Comparison of ENCODE assay signal across 14 cellular contexts in genomic region chr2:230685165-230685560, GRCh38. TPM values are rescaled to one million over a fixed set of nuclear protein-coding genes. Genes with fewer than 3 reads are reported as not detected.
A peak's percentile ranks its signal among the peaks of the same experiment; 100 is the strongest.
DNase-seq lines count a peak whose midpoint lies in the region; ATAC-seq and TF ChIP-seq lines count a peak whose summit lies in the region.
"Had no signal": no experiment of that assay in that cellular context is flagged by ENCODE, and none has a peak within 500 bp of the region (broad histone marks: within the 10 kb centered on the region; RNA-seq: fewer than 3 reads in every experiment).

No MANE protein-coding gene starts in this region.

- H3K4me1 ChIP-seq in IMR-90 (ENCODE audit: control insufficient read depth, insufficient read depth, low read length): peaks cover 9% of the 10 kb centered on the region

- H2BK5ac ChIP-seq in IMR-90 (ENCODE audit: low read depth, low read length, poor library complexity, severe bottlenecking): no peak overlapping the region

- no peak for TF ChIP-seq POLR2A in IMR-90 (IDR thresholded peaks at IDR 0.05; ENCODE audit: low read depth, low read length)

- H3K4me2 ChIP-seq in IMR-90 (ENCODE audit: low read depth, low read length): no peak overlapping the region

- H3K4me1 Mint-ChIP-seq in glutamatergic neuron (ENCODE audit: low read depth, unreplicated experiment): peaks cover 20% of the 10 kb centered on the region

- peak overlapping the region; percentile 12 for H2AK9ac ChIP-seq in IMR-90 (replicated peaks; ENCODE audit: low read depth, low read length, poor library complexity)

- ATAC-seq in IMR-90 (ENCODE audit: low read depth) (no peak), HG03439 (IDR thresholded peaks at IDR 0.05; ENCODE audit: unreplicated experiment) (no peak), HG02852 (IDR thresholded peaks at IDR 0.05; ENCODE audit: unreplicated experiment) (no peak)
- no peak for ATAC-seq in activated CD4-positive, CD25-positive, alpha-beta regulatory T cell treated with anti-CD3 and anti-CD28 coated beads, Interleukin-2, amount 50 U/mL, for 24 hours
- ATAC-seq: CD8-positive, alpha-beta T cell; T-cell had no signal

- POLR2A ChIA-PET in IMR-90 (lab: Charles Lee; ENCODE audit: unreplicated experiment): interaction anchor here (0.5 to 0.6 kb wide), 3 partner anchors 18 to 932 kb away, joined by 3 to 4 read pairs (median 3); no protein-coding TSS in a partner anchor

- H3K36me3 ChIP-seq in IMR-90 (ENCODE audit: control insufficient read depth, insufficient read depth, low read length): no peaks in the 10 kb centered on the region
- H3K36me3 ChIP-seq: transverse colon had no signal

- peak overlapping the region; percentile 63 for H3K23ac ChIP-seq in IMR-90 (ENCODE audit: low read depth, low read length)

- peak overlapping the region; percentile 56 to 62; a peak in 2 of 4 replicates for H4K8ac ChIP-seq in IMR-90 (ENCODE audit: low read depth in 2 of 2, low read length in 2 of 2)

- H3K4me3 ChIP-seq in IMR-90 (ENCODE audit: insufficient read depth, low read depth, low read length): no peak overlapping the region
- H3K4me3 ChIP-seq: transverse colon had no signal

- intact Hi-C loops in IMR-90 (cut with micrococcal nuclease): no loop called here

- peak overlapping the region; percentile 74 for H3K4me3 Mint-ChIP-seq in glutamatergic neuron (ENCODE audit: unreplicated experiment)
- H3K4me3 Mint-ChIP-seq: activated naive CD8-positive, alpha-beta T cell; CD8-positive, alpha-beta T cell; T-cell had no signal

- peak overlapping the region; percentile 5; the same call in 1 of the 2 replicates for H2AK5ac ChIP-seq in IMR-90 (ENCODE audit: low read depth, low read length)

- no peak overlapping the region for H3K18ac ChIP-seq in IMR-90 (ENCODE audit: low read depth, low read length)

- H3K9me3 Mint-ChIP-seq in glutamatergic neuron (ENCODE audit: unreplicated experiment): peaks cover 9% of the 10 kb centered on the region
- H3K9me3 Mint-ChIP-seq: CD8-positive, alpha-beta T cell; T-cell had no signal

- no peaks in the 10 kb centered on the region for H3K27me3 ChIP-seq in IMR-90 (ENCODE audit: control insufficient read depth, insufficient read depth, low read length)
- H3K27me3 ChIP-seq: transverse colon had no signal

- dilution Hi-C loops in IMR-90 (cut with HindIII; ENCODE audit: low sequenced_read_pairs, unreplicated experiment): no loop called here

- H3K9me1 ChIP-seq in IMR-90 (ENCODE audit: insufficient read depth, low read length): peaks cover 15% of the 10 kb centered on the region

- 50% methylated on average over 2 of the region's 6 CpGs; no CpG with 5 or more reads in 1 of the 2 experiments for WGBS in IMR-90 (ENCODE audit: extremely low coverage in 2 of 2, insufficient read length in 1 of 2), 2 experiments

- peak overlapping the region; percentile 52 for H2AFZ ChIP-seq in IMR-90 (replicated peaks; ENCODE audit: low read length, poor library complexity)

- peak overlapping the region; percentile 88 for H2BK120ac ChIP-seq in IMR-90 (ENCODE audit: low read depth, low read length)

- H4K20me1 ChIP-seq in IMR-90 (ENCODE audit: insufficient read depth, low read length): no peaks in the 10 kb centered on the region

- peak overlapping the region; percentile 96 for H3K27ac Mint-ChIP-seq in glutamatergic neuron (ENCODE audit: unreplicated experiment)
- H3K27ac Mint-ChIP-seq: activated naive CD8-positive, alpha-beta T cell; CD8-positive, alpha-beta T cell; T-cell had no signal

- no peak for TF ChIP-seq RAD21 in IMR-90 (IDR thresholded peaks at IDR 0.05; ENCODE audit: low read length)

- peak overlapping the region; percentile 79; the same call in 1 of the 2 replicates for H3K14ac ChIP-seq in IMR-90 (replicated peaks; ENCODE audit: low read depth, low read length)

- no peaks in the 10 kb centered on the region for H3K9me3 ChIP-seq in IMR-90 (ENCODE audit: control insufficient read depth, insufficient read depth, low read length)
- H3K9me3 ChIP-seq: transverse colon had no signal

- TF ChIP-seq CTCF in IMR-90 (conservative IDR thresholded peaks at IDR 0.05; ENCODE audit: low read depth, low read length): no peak
- no peak for TF ChIP-seq CTCF in glutamatergic neuron (IDR thresholded peaks at IDR 0.05; ENCODE audit: partially characterized antibody, unreplicated experiment)

- H3K27me3 Mint-ChIP-seq in glutamatergic neuron (ENCODE audit: unreplicated experiment): peaks cover 7% of the 10 kb centered on the region
- H3K27me3 Mint-ChIP-seq: activated naive CD8-positive, alpha-beta T cell; T-cell had no signal

- no peak overlapping the region for H3K27ac ChIP-seq in IMR-90 (ENCODE audit: insufficient read depth, low read length)
- H3K27ac ChIP-seq: transverse colon had no signal

- H2BK15ac ChIP-seq in IMR-90 (ENCODE audit: low read depth, low read length): peak overlapping the region; percentile 51; the same call in 1 of the 3 replicates

- DNase-seq in IMR-90: no peak
- DNase-seq in RPMI8226: peak; percentile 45
- DNase-seq in glutamatergic neuron: no peak
- DNase-seq in retina: peak; percentile 48
- DNase-seq: activated CD8-positive, alpha-beta memory T cell treated with anti-CD3 and anti-CD28 coated beads, Interleukin-2, amount 50 U/mL, for 4 hours; CD8-positive, alpha-beta T cell; NCI-H1105 treated with DMSO at 0.1 percent for 48 hours; stimulated activated CD8-positive, alpha-beta memory T cell treated with anti-CD3 and anti-CD28 coated beads, Interleukin-4, amount 100 ng/mL, for 48 hours; T-cell; transverse colon had no signal

- peak overlapping the region; percentile 65 for H4K91ac ChIP-seq in IMR-90 (ENCODE audit: insufficient read depth, low read depth, low read length)

- CTCF ChIA-PET in IMR-90 (lab: Yijun Ruan, JAX): interaction anchor here (1.4 kb wide), 1 partner anchor 27 kb away, joined by 3 read pairs; the partner anchor contains the start of gene CAB39

- in situ Hi-C loops in IMR-90 (cut with MboI; ENCODE audit: low sequenced_read_pairs): no loop called here

- no peak overlapping the region for H3K56ac ChIP-seq in IMR-90 (ENCODE audit: extremely low read depth, insufficient read depth, low read length)

- H3K9ac ChIP-seq in IMR-90 (ENCODE audit: low read depth, low read length): no peak overlapping the region

- H3K79me1 ChIP-seq in IMR-90 (ENCODE audit: low read depth in 1 of 2, low read length in 2 of 2): 0 out of 4 replicates have a peak, but pooled peaks cover 0 to 3% of the 10 kb centered on the region in 2 experiments

- peak overlapping the region; percentile 78 for H3K4ac ChIP-seq in IMR-90 (ENCODE audit: low read depth, low read length)

- H3K36me3 Mint-ChIP-seq in glutamatergic neuron (ENCODE audit: unreplicated experiment): no peaks in the 10 kb centered on the region
- H3K36me3 Mint-ChIP-seq: activated naive CD8-positive, alpha-beta T cell; CD8-positive, alpha-beta T cell; T-cell had no signal

- peak overlapping the region; percentile 79 for H2BK20ac ChIP-seq in IMR-90 (ENCODE audit: low read depth, low read length)

- no TSS peak for BruUV-seq in IMR-90 (replicated peaks; lab: Mats Ljungman, UMichigan)

- no peak overlapping the region for H4K5ac ChIP-seq in IMR-90 (ENCODE audit: low read depth, low read length)

TF ChIP-seq in IMR-90, 13 proteins besides CTCF, POLR2A, EP300 and RAD21:
- TF ChIP-seq, protein P1, sequence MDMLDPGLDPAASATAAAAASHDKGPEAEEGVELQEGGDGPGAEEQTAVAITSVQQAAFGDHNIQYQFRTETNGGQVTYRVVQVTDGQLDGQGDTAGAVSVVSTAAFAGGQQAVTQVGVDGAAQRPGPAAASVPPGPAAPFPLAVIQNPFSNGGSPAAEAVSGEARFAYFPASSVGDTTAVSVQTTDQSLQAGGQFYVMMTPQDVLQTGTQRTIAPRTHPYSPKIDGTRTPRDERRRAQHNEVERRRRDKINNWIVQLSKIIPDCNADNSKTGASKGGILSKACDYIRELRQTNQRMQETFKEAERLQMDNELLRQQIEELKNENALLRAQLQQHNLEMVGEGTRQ (IDR thresholded peaks at IDR 0.05; ENCODE audit: low read depth, low read length): no peak
- TF ChIP-seq MAFK (IDR thresholded peaks at IDR 0.05; ENCODE audit: low read depth, low read length): 0 out of 2 replicates have a peak, but pooled peaks have one; percentile 14

RNA-seq across cellular contexts. Expression of gene CAB39, which starts 27.5 kb away (rescaled TPM):
- total RNA-seq in IMR-90 (2012; rRNA removed): 71.7 and 95.3 TPM in 2 replicates
- polyA plus RNA-seq in IMR-90 (2012; rRNA removed): 31.3 and 38.2 TPM in 2 replicates
- polyA plus RNA-seq in IMR-90 (2012; cell fraction: cytosol; rRNA removed): 5.8 and 13.0 TPM in 2 replicates
- polyA plus RNA-seq in IMR-90 (2012; cell fraction: nucleus; rRNA removed; ENCODE audit: low replicate concordance): 6.4 and 42.5 TPM in 2 replicates
- total RNA-seq in glutamatergic neuron (ENCODE audit: unreplicated experiment): 60.3 TPM

Comparison
In these comparisons a context has a peak if more than half of its experiments do, and no peak if none do; other contexts are left out.
1. DNase-seq: peak in RPMI8226 (single experiment) and retina (single experiment); none in IMR-90 (single experiment) and glutamatergic neuron (single experiment).